17 cellular contexts compared by ENCODE assay signal in genomic region chr7:136058561-136058960, GRCh38.
DNase-seq lines count a peak whose midpoint lies in the region; ATAC-seq and TF ChIP-seq lines count a peak whose summit lies in the region.
"Had no signal": no experiment of that assay in that cellular context is flagged by ENCODE, and none has a peak within 500 bp of the region (broad histone marks: within the 10 kb centered on the region; RNA-seq: fewer than 3 reads in every experiment).

No MANE protein-coding gene starts in this region.

- peak overlapping the region; percentile 10; the same call in 1 of the 2 replicates for H3K27ac ChIP-seq in SK-N-MC
- H3K27ac ChIP-seq in stomach = no peak overlapping the region

- H3K4me3 Mint-ChIP-seq in nephron = no peak overlapping the region
- no peak overlapping the region for H3K4me3 Mint-ChIP-seq in natural killer cell

- H3K4me1 Mint-ChIP-seq in nephron (peaks cover 49% of the 10 kb centered on the region), natural killer cell (peaks cover 0 to 10% of the 10 kb centered on the region in 2 donors)

- H3K9me3 Mint-ChIP-seq in nephron (no peaks in the 10 kb centered on the region), natural killer cell (no peaks in the 10 kb centered on the region)

- H3K4me3 ChIP-seq in AG10803 (ENCODE audit: low read length) (no peak overlapping the region), SK-N-MC (no peak overlapping the region), stomach (no peak overlapping the region)
- H3K4me3 ChIP-seq: HAP-1, MG63 had no signal

- TF ChIP-seq EP300 in stomach (IDR thresholded peaks at IDR 0.05) = no peak

- no peaks in the 10 kb centered on the region for H3K4me1 ChIP-seq in stomach
- H3K4me1 ChIP-seq: HAP-1 had no signal

- TF ChIP-seq POLR2A in stomach (IDR thresholded peaks at IDR 0.05) = no peak

- intact Hi-C loops in natural killer cell (cut with micrococcal nuclease) = no loop called here
- intact Hi-C loops in stomach (cut with DNase I; ENCODE audit: low total_unique reads) = no loop called here

- H3K36me3 Mint-ChIP-seq in nephron (ENCODE audit: low read depth) = no peaks in the 10 kb centered on the region
- H3K36me3 Mint-ChIP-seq in natural killer cell = peaks cover 6% of the 10 kb centered on the region

- H3K27me3 Mint-ChIP-seq in nephron (ENCODE audit: low read depth) (peaks cover 3% of the 10 kb centered on the region), natural killer cell (ENCODE audit: low read depth in 2 of 2) (no peaks in the 10 kb centered on the region)

- no peak for TF ChIP-seq CTCF in AG10803 (conservative IDR thresholded peaks at IDR 0.05; ENCODE audit: low read length)
- TF ChIP-seq CTCF in nephron (IDR thresholded peaks at IDR 0.05; ENCODE audit: unreplicated experiment in 3 of 3) = no peak
- no peak for TF ChIP-seq CTCF in natural killer cell (IDR thresholded peaks at IDR 0.05)
- no peak for TF ChIP-seq CTCF in stomach (IDR thresholded peaks at IDR 0.05)

- H3K9me3 ChIP-seq in SK-N-MC (ENCODE audit: low read depth, low read length) (no peaks in the 10 kb centered on the region), stomach (no peaks in the 10 kb centered on the region)
- H3K9me3 ChIP-seq: HAP-1, MG63 had no signal

- H3K9ac ChIP-seq in SK-N-MC (ENCODE audit: insufficient read length) = no peak overlapping the region

- H3K27me3 ChIP-seq in stomach = no peaks in the 10 kb centered on the region
- H3K27me3 ChIP-seq: MG63 had no signal

- ATAC-seq in natural killer cell = no peak

- peak; percentile 13 for DNase-seq in AG10803 (ENCODE audit: low read depth)
- peak; percentile 82 for DNase-seq in DMS79 treated with DMSO at 0.1 percent for 48 hours (lab: John Stamatoyannopoulos, UW)
- no peak for DNase-seq in SK-N-MC (ENCODE audit: low read depth, low spot score)
- DNase-seq in stimulated activated CD4-positive, alpha-beta T cell treated with anti-CD3 and anti-CD28 coated beads, Interleukin-4, amount 100 ng/mL, for 4 hours = no peak
- DNase-seq in natural killer cell = no peak
- no peak for DNase-seq in stomach
- DNase-seq: ACHN, COR-L47, EL, MG63, NCI-H1092, NCI-H1694, NCI-H2107, NCI-H345, SHP77 had no signal

- H3K36me3 ChIP-seq in SK-N-MC (ENCODE audit: insufficient read depth, low read length) = no peaks in the 10 kb centered on the region
- H3K36me3 ChIP-seq in stomach = no peaks in the 10 kb centered on the region
- H3K36me3 ChIP-seq: HAP-1, MG63 had no signal

- H3K27ac Mint-ChIP-seq in nephron = peak overlapping the region in 2 of 3 experiments; percentile 28 to 84
- no peak overlapping the region for H3K27ac Mint-ChIP-seq in natural killer cell

Comparison
In these comparisons a context has a peak if more than half of its experiments do, and no peak if none do; other contexts are left out.
1. DNase-seq: peak in AG10803 (single experiment) and DMS79 treated with DMSO at 0.1 percent for 48 hours (single experiment); none in SK-N-MC (single experiment), stimulated activated CD4-positive, alpha-beta T cell treated with anti-CD3 and anti-CD28 coated beads, Interleukin-4, amount 100 ng/mL, for 4 hours (0 of 2), natural killer cell (single experiment) and stomach (single experiment).
2. H3K27ac Mint-ChIP-seq: peak in nephron (2 of 3); none in natural killer cell (0 of 2).